In the genomic region with DNA sequence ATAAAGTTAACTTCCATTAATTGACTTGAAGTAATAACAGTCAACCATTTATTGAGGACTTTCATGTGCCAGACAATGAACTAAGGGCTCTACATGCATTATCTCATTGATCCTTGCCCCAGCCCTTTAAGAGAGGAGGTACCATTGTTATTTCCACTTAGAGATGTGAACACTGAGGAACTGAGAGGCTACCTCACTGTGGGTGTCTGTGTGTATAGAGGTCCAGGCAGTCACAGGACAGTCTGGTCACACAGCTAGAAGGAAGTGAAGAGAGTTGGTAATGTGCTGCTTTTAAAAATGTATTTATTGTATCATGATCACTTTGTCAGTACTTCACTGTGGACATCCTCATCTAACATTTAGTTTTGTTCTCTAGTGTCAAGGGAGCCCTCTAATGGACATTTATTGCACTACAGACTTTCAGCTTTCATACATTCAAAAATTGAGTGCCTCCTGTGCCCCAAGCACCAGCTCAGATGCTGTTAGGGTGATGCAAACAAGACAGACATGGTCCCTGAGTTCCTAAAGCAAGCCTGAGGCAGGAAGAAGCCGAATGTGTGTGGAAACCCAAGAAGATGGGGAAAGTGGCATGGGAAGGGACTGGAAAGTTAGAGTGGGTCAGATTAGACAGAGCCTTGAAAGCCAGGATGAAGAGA, we compare ENCODE assay signal across 8 cellular contexts.
DNase-seq lines count a peak whose midpoint lies in the region; ATAC-seq, FAIRE-seq and TF ChIP-seq lines count a peak whose summit lies in the region.

No MANE protein-coding gene starts in this region.

- H3K27ac Mint-ChIP-seq in activated CD4-positive, alpha-beta memory T cell treated with anti-CD3 and anti-CD28 coated beads for 36 hours, result no peak overlapping the region
- H3K27ac Mint-ChIP-seq in osteocyte (ENCODE audit: unreplicated experiment), result no peak overlapping the region

- intact Hi-C loops in activated CD4-positive, alpha-beta memory T cell treated with anti-CD3 and anti-CD28 coated beads for 36 hours (cut with micrococcal nuclease), result loop anchor here (1.0 to 5.0 kb wide), 4 partner anchors 153 to 683 kb away; no protein-coding TSS in a partner anchor

- POLR2A ChIA-PET in activated CD4-positive, alpha-beta memory T cell treated with anti-CD3 and anti-CD28 coated beads for 36 hours (lab: Charles Lee), result no interaction called here

- H3K36me3 Mint-ChIP-seq in activated CD4-positive, alpha-beta memory T cell treated with anti-CD3 and anti-CD28 coated beads for 36 hours, result no peaks in the 10 kb centered on the region
- no peaks in the 10 kb centered on the region for H3K36me3 Mint-ChIP-seq in osteocyte (ENCODE audit: unreplicated experiment)

- DNase-seq in GM03348 (ENCODE audit: low spot score) (peak; percentile 78), NCI-H2227 (lab: John Stamatoyannopoulos, UW; ENCODE audit: unreplicated experiment) (peak; percentile 65), fibroblast of villous mesenchyme (ENCODE audit: low read depth) (peak; percentile 56), osteocyte (ENCODE audit: extremely low spot score, unreplicated experiment) (no peak)
- DNase-seq in activated CD4-positive, alpha-beta memory T cell treated with anti-CD3 and anti-CD28 coated beads for 36 hours, result peak; percentile 11

- no peak overlapping the region for H3K4me3 Mint-ChIP-seq in activated CD4-positive, alpha-beta memory T cell treated with anti-CD3 and anti-CD28 coated beads for 36 hours
- no peak overlapping the region for H3K4me3 Mint-ChIP-seq in osteocyte (ENCODE audit: unreplicated experiment)

- no peaks in the 10 kb centered on the region for H3K9me3 Mint-ChIP-seq in activated CD4-positive, alpha-beta memory T cell treated with anti-CD3 and anti-CD28 coated beads for 36 hours
- no peaks in the 10 kb centered on the region for H3K9me3 Mint-ChIP-seq in osteocyte (ENCODE audit: unreplicated experiment)

- peak; percentile 79 for TF ChIP-seq CTCF in fibroblast of villous mesenchyme (IDR thresholded peaks at IDR 0.05; ENCODE audit: insufficient read depth, low read depth, low read length)
- peak; percentile 75 for TF ChIP-seq CTCF in osteocyte (IDR thresholded peaks at IDR 0.05)

- H3K4me1 Mint-ChIP-seq in activated CD4-positive, alpha-beta memory T cell treated with anti-CD3 and anti-CD28 coated beads for 36 hours (ENCODE audit: low read depth), result no peaks in the 10 kb centered on the region
- H3K4me1 Mint-ChIP-seq in osteocyte (ENCODE audit: unreplicated experiment), result no peaks in the 10 kb centered on the region

- CTCF ChIA-PET in activated CD4-positive, alpha-beta memory T cell treated with anti-CD3 and anti-CD28 coated beads for 36 hours (lab: Charles Lee), result interaction anchor here (0.7 to 9.3 kb wide), 27 partner anchors 8 to 536 kb away, joined by 3 to 118 read pairs (median 4); partner anchors contain the start of genes CDK19 and SLC16A10

- H3K27me3 Mint-ChIP-seq in activated CD4-positive, alpha-beta memory T cell treated with anti-CD3 and anti-CD28 coated beads for 36 hours, result no peaks in the 10 kb centered on the region
- peaks cover 12% of the 10 kb centered on the region for H3K27me3 Mint-ChIP-seq in osteocyte (ENCODE audit: unreplicated experiment)

- no peak overlapping the region for H3K4me3 ChIP-seq in fibroblast of villous mesenchyme (ENCODE audit: low read depth, low read length)

- peak; percentile 79 for FAIRE-seq in A204.1 (lab: Jason Lieb, UNC)

- peak; percentile 59 for ATAC-seq in HG02798 (IDR thresholded peaks at IDR 0.05; ENCODE audit: poor library complexity, unreplicated experiment)
- ATAC-seq in HG03095 (IDR thresholded peaks at IDR 0.05; ENCODE audit: unreplicated experiment), result no peak
